Comparison of ENCODE assay signal across 9 cellular contexts in the genomic region with DNA sequence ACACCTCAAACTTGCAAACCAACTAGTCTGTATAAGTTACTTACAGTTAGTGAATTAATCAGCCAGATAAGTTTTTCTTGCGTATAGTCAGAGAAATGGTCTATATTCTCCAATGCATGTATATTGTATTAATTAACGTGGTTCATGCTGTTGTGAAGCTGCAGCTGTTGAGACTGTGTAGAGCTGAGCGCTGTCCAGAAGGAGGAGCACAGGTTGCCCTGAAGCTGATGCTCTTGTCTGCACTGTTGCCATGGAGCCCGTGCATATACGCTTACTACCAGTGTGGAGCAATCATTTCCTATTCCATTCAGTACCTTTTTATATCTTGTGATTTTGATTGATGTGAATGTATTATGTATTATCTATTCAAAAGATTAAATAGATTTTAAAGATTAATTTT.
DNase-seq lines count a peak whose midpoint lies in the region; FAIRE-seq and TF ChIP-seq lines count a peak whose summit lies in the region.
"Had no signal": no experiment of that assay in that cellular context is flagged by ENCODE, and none has a peak within 500 bp of the region (broad histone marks: within the 10 kb centered on the region; RNA-seq: fewer than 3 reads in every experiment).

No MANE protein-coding gene starts in this region.

- intact Hi-C loops in lower leg skin (cut with DNase I; ENCODE audit: low total_unique reads), result no loop called here

- TF ChIP-seq CTCF in lower leg skin (IDR thresholded peaks at IDR 0.05), result no peak

- H3K4me3 ChIP-seq in lower leg skin (ENCODE audit: low read depth, poor library complexity, severe bottlenecking), result no peak overlapping the region
- H3K4me3 ChIP-seq: BLaER1 treated with 17β-estradiol and CSF1 and Interleukin-3, amounts not matched to agents 10 nM and 100 nM had no signal

- no peak for FAIRE-seq in RCC 7860 (lab: Jason Lieb, UNC)

- DNase-seq in SIG-M5 treated with dmso at 0.1 percent for 504 hours (lab: John Stamatoyannopoulos, UW; ENCODE audit: unreplicated experiment) (peak; percentile 29), SIG-M5 (lab: John Stamatoyannopoulos, UW) (no peak), NCI-H2196 treated with DMSO at 0.1 percent for 48 hours (lab: John Stamatoyannopoulos, UW; ENCODE audit: unreplicated experiment) (peak; percentile 30), activated T-cell treated with anti-CD3 and anti-CD28 coated beads for 1 hour (ENCODE audit: low read depth) (peak; percentile 36), left kidney (ENCODE audit: low read depth, low spot score) (peak; percentile 61), RCC 7860 (ENCODE audit: low spot score) (no peak), lower leg skin (ENCODE audit: low spot score in 2 of 2) (no peak), NCI-H1105 treated with DMSO at 0.1 percent for 48 hours (lab: John Stamatoyannopoulos, UW) (no peak)

- no peak for TF ChIP-seq POLR2A in lower leg skin (IDR thresholded peaks at IDR 0.05)

- 39 to 51% methylated on average over 5 of the region's 5 CpGs for WGBS in lower leg skin, 2 donors

Comparison
In these comparisons a context has a peak if more than half of its experiments do, and no peak if none do; other contexts are left out.
1. DNase-seq: peak in SIG-M5 treated with dmso at 0.1 percent for 504 hours (single experiment), NCI-H2196 treated with DMSO at 0.1 percent for 48 hours (single experiment), activated T-cell treated with anti-CD3 and anti-CD28 coated beads for 1 hour (single experiment) and left kidney (single experiment); none in SIG-M5 (single experiment), RCC 7860 (single experiment), lower leg skin (0 of 2) and NCI-H1105 treated with DMSO at 0.1 percent for 48 hours (single experiment).